ENCODE assay signal across 15 cellular contexts in the genomic region with DNA sequence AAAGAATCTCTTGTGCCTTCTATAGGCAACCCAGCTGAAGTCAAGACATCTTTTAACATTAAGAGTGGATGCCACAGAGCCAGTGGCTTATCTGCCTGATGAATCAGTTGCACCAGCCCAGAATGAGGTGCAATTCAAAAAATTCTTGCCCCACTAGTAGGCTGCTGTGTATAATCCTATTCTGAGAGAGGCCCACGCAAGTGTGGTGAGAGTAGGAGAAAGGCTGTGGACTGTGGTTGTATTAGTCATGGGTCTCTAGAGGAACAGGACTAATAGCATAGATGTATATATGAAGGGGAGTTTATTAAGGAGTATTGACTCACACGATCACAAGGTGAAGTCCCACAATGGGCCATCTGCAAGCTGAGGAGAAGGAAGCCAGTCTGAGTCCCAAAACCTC.
DNase-seq lines count a peak whose midpoint lies in the region; ATAC-seq and TF ChIP-seq lines count a peak whose summit lies in the region.
"Had no signal": no experiment of that assay in that cellular context is flagged by ENCODE, and none has a peak within 500 bp of the region (broad histone marks: within the 10 kb centered on the region; RNA-seq: fewer than 3 reads in every experiment).

No MANE protein-coding gene starts in this region.

- H3K4me3 Mint-ChIP-seq in activated CD4-positive, alpha-beta T cell treated with anti-CD3 and anti-CD28 coated beads for 36 hours, result no peak overlapping the region
- H3K4me3 Mint-ChIP-seq: brain had no signal

- H3K9ac ChIP-seq in fibroblast of lung (ENCODE audit: insufficient read depth, low read length), result no peak overlapping the region

- H3K4me1 Mint-ChIP-seq in activated CD4-positive, alpha-beta T cell treated with anti-CD3 and anti-CD28 coated beads for 36 hours, result peaks cover 27% of the 10 kb centered on the region
- H3K4me1 Mint-ChIP-seq: brain had no signal

- POLR2A ChIA-PET in activated CD4-positive, alpha-beta T cell treated with anti-CD3 and anti-CD28 coated beads for 36 hours (lab: Charles Lee), result no interaction called here

- no peak overlapping the region for H3K4me3 ChIP-seq in fibroblast of lung (replicated peaks in 1 of 4; ENCODE audit: control extremely low read depth in 1 of 4, insufficient read depth in 1 of 4, low read depth in 3 of 4, low read length in 4 of 4)
- H3K4me3 ChIP-seq: SJSA1 had no signal

- H4K20me1 ChIP-seq in fibroblast of lung (ENCODE audit: control insufficient read depth, extremely low read depth, insufficient read depth, low read length), result no peaks in the 10 kb centered on the region

- H2AFZ ChIP-seq in fibroblast of lung (ENCODE audit: low read length), result no peak overlapping the region

- H3K27ac Mint-ChIP-seq in activated CD4-positive, alpha-beta T cell treated with anti-CD3 and anti-CD28 coated beads for 36 hours, result no peak overlapping the region
- H3K27ac Mint-ChIP-seq: brain had no signal

- no peaks in the 10 kb centered on the region for H3K9me3 ChIP-seq in fibroblast of lung (ENCODE audit: control insufficient read depth, insufficient read depth, low read depth, low read length)
- H3K9me3 ChIP-seq: SJSA1 had no signal

- TF ChIP-seq CTCF in fibroblast of lung (conservative IDR thresholded peaks at IDR 0.05 in 1 of 2, IDR thresholded peaks at IDR 0.05 in 1 of 2; ENCODE audit: low read depth in 1 of 2, low read length in 2 of 2), result no peak

- H3K27ac ChIP-seq in fibroblast of lung (ENCODE audit: insufficient read depth, low read length), result no peak overlapping the region
- H3K27ac ChIP-seq: SJSA1 had no signal

- no peak overlapping the region for H3K4me2 ChIP-seq in fibroblast of lung (ENCODE audit: extremely low read depth, insufficient read depth, low read length)

- intact Hi-C loops in activated CD4-positive, alpha-beta T cell treated with anti-CD3 and anti-CD28 coated beads for 36 hours (cut with DNase I, micrococcal nuclease), result loop anchor here (1.0 to 10.0 kb wide), 3 partner anchors 9 to 459 kb away; no protein-coding TSS in a partner anchor
- intact Hi-C loops in Right ventricle myocardium inferior (cut with DNase I), result no loop called here

- peak; percentile 62 for DNase-seq in activated CD4-positive, alpha-beta T cell treated with anti-CD3 and anti-CD28 coated beads for 36 hours
- no peak for DNase-seq in activated CD4-positive, alpha-beta T cell treated with anti-CD3 and anti-CD28 coated beads, Interleukin-2, amount 50 U/mL, for 1 hour
- DNase-seq in NCI-H226 (peak; percentile 66), fibroblast of lung (ENCODE audit: low read depth in 2 of 2) (peak; percentile 83 to 86), NCI-H345 treated with DMSO at 0.1 percent for 48 hours (lab: John Stamatoyannopoulos, UW; ENCODE audit: unreplicated experiment) (no peak), NCI-H526 treated with DMSO at 0.1 percent for 48 hours (lab: John Stamatoyannopoulos, UW) (no peak), Right ventricle myocardium inferior (ENCODE audit: missing footprints) (no peak)
- peak; percentile 25 to 45 (median 41) for DNase-seq in stimulated activated CD4-positive, alpha-beta T cell treated with anti-CD3 and anti-CD28 coated beads, TNF-alpha, amount 100 ng/mL, for 48 hours (ENCODE audit: low read depth in 3 of 3)
- DNase-seq: activated CD4-positive, alpha-beta T cell treated with anti-CD3 and anti-CD28 coated beads for 1 hour; DMS53; NCI-H2227 treated with DMSO at 0.1 percent for 48 hours; retina had no signal

- H3K9me3 Mint-ChIP-seq in activated CD4-positive, alpha-beta T cell treated with anti-CD3 and anti-CD28 coated beads for 36 hours (ENCODE audit: low read depth), result no peaks in the 10 kb centered on the region

- H3K36me3 ChIP-seq in fibroblast of lung (ENCODE audit: control insufficient read depth, insufficient read depth, low read length), result no peaks in the 10 kb centered on the region
- H3K36me3 ChIP-seq: SJSA1 had no signal

- peak; percentile 77 for ATAC-seq in activated CD4-positive, alpha-beta T cell treated with anti-CD3 and anti-CD28 coated beads for 36 hours
- ATAC-seq in Right ventricle myocardium inferior, result no peak
- ATAC-seq: HCT116 had no signal

- no peaks in the 10 kb centered on the region for H3K79me2 ChIP-seq in fibroblast of lung (ENCODE audit: control insufficient read depth, insufficient read depth, low read length)

- H3K27me3 ChIP-seq in fibroblast of lung (ENCODE audit: control insufficient read depth, insufficient read depth, low read length), result no peaks in the 10 kb centered on the region
- H3K27me3 ChIP-seq: SJSA1 had no signal

- CTCF ChIA-PET in activated CD4-positive, alpha-beta T cell treated with anti-CD3 and anti-CD28 coated beads for 36 hours (lab: Charles Lee), result interaction anchor here (0.9 kb wide), 1 partner anchor 9 kb away, joined by 3 read pairs; no protein-coding TSS in a partner anchor

- no peaks in the 10 kb centered on the region for H3K27me3 Mint-ChIP-seq in activated CD4-positive, alpha-beta T cell treated with anti-CD3 and anti-CD28 coated beads for 36 hours
- H3K27me3 Mint-ChIP-seq: brain had no signal

- peaks cover 12% of the 10 kb centered on the region for H3K4me1 ChIP-seq in fibroblast of lung (ENCODE audit: control insufficient read depth, extremely low read depth, insufficient read depth, low read length)

- peaks cover 5% of the 10 kb centered on the region for H3K36me3 Mint-ChIP-seq in activated CD4-positive, alpha-beta T cell treated with anti-CD3 and anti-CD28 coated beads for 36 hours (ENCODE audit: low read depth)
- H3K36me3 Mint-ChIP-seq: brain had no signal

Comparison
In these comparisons a context has a peak if more than half of its experiments do, and no peak if none do; other contexts are left out.
1. DNase-seq: peak in activated CD4-positive, alpha-beta T cell treated with anti-CD3 and anti-CD28 coated beads for 36 hours (single experiment), NCI-H226 (single experiment), fibroblast of lung (2 of 2) and stimulated activated CD4-positive, alpha-beta T cell treated with anti-CD3 and anti-CD28 coated beads, TNF-alpha, amount 100 ng/mL, for 48 hours (3 of 3); none in activated CD4-positive, alpha-beta T cell treated with anti-CD3 and anti-CD28 coated beads, Interleukin-2, amount 50 U/mL, for 1 hour (single experiment), NCI-H345 treated with DMSO at 0.1 percent for 48 hours (single experiment), NCI-H526 treated with DMSO at 0.1 percent for 48 hours (single experiment) and Right ventricle myocardium inferior (single experiment).